8 cellular contexts compared by ENCODE assay signal in the genomic region with DNA sequence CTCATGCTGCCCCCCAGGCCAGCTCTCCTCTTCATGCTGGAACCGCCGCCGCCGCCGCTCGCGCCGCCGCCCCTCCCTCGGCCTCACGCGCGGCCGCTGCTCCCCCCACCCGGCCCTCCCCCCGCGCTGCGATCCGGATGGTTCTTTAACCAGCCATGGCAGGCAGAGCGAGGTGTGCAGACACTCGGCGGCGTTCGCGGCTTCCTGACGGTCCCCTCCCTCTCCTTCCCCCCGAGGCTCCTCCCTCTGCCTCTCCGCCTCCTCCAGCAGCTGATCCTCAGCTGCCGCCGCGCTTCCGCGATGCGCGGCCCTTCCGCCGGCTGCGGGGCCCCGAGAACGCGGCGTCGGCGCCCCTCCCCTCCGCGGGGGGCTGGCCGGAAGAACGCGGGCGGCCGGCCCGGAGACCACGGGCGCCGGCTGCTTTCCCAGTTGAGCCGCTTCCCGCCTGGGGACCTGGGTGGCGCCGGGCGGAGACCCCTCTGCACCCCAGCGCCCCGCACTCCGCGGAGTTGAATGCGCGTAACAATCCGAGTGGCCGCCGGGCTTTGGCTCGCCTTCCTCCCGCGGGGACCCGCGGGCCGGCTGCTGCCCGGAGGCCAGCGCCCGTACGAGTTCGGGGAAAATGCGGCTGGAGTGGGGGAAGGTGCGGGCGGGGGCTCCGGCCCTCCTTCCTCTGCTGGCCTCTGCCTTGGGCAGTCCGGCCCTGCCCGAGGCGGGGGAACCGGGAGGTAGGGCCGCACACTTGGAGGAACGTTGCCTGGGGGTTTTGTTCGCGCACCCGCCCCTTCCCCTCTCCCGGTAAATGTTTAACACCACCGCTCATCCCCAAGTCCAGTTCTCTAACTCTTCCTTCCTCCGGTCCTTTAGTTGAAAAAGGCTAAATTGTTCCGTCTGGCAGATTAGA. TPM values are rescaled to one million over a fixed set of nuclear protein-coding genes. Genes with fewer than 3 reads are reported as not detected.
DNase-seq lines count a peak whose midpoint lies in the region; ATAC-seq, FAIRE-seq and TF ChIP-seq lines count a peak whose summit lies in the region.

Gene DCAF5, minus strand, starts transcription at position 176 of the 904 bp plus-strand sequence. Its CDS starts 141 bp downstream, at position 35.

- peak; percentile 57 for TF ChIP-seq RAD21 in HepG2 (CRISPR knock-in tag; IDR thresholded peaks at IDR 0.05)

- peaks cover 35% of the 10 kb centered on the region for H3K79me2 ChIP-seq in HepG2 (ENCODE audit: insufficient read depth, low read length)

- H3K36me3 ChIP-seq in HepG2 (replicated peaks in 1 of 2; ENCODE audit: control insufficient read depth in 1 of 2, insufficient read depth in 2 of 2, low read length in 2 of 2): no peaks in the 10 kb centered on the region

- peak within 1 kb of the TSS; percentile 95 to 99 (median 96) for H3K4me3 ChIP-seq in HepG2 (replicated peaks in 1 of 3; ENCODE audit: insufficient read depth in 1 of 3, low read depth in 2 of 3, low read length in 3 of 3)

- FAIRE-seq in HepG2 (lab: Jason Lieb, UNC): peak; percentile 56

- peaks cover 12% of the 10 kb centered on the region for H3K27me3 Mint-ChIP-seq in dendritic cell treated with granulocyte-macrophage colony-stimulating factor and Interleukin-4, amounts not matched to agents 40 ng/mL and 50 ng/mL, for 4 days

- peak; percentile 37 to 87 (median 74) for DNase-seq in C1 segment of cervical spinal cord (lab: John Stamatoyannopoulos, UW)
- peak; percentile 79 for DNase-seq in NCI-H774 (lab: John Stamatoyannopoulos, UW)
- DNase-seq in activated CD4-positive, alpha-beta T cell treated with anti-CD3 and anti-CD28 coated beads, Interleukin-2, amount 50 U/mL, for 4 hours: peak; percentile 92 to 93
- DNase-seq in HepG2 (ENCODE audit: low spot score): peak; percentile 85
- DNase-seq in stimulated activated CD4-positive, alpha-beta T cell treated with anti-CD3 and anti-CD28 coated beads, Interleukin-2, amount 100 ng/mL, for 48 hours: peak; percentile 83 to 85

- H3K4me3 Mint-ChIP-seq in dendritic cell treated with granulocyte-macrophage colony-stimulating factor and Interleukin-4, amounts not matched to agents 40 ng/mL and 50 ng/mL, for 4 days: peak within 1 kb of the TSS; percentile 92

- intact Hi-C loops in dendritic cell treated with granulocyte-macrophage colony-stimulating factor and Interleukin-4, amounts not matched to agents 40 ng/mL and 50 ng/mL, for 4 days (cut with micrococcal nuclease): loop anchor here (2.0 to 5.0 kb wide), 2 partner anchors 39 to 176 kb away; partner anchors contain the start of gene EXD2
- intact Hi-C loops in HepG2 (cut with micrococcal nuclease; ENCODE audit: unreplicated experiment): no loop called here

- peak within 1 kb of the TSS; percentile 71 for H2AFZ ChIP-seq in HepG2 (ENCODE audit: low read length)

- peak within 1 kb of the TSS; percentile 96 for H3K27ac Mint-ChIP-seq in dendritic cell treated with granulocyte-macrophage colony-stimulating factor and Interleukin-4, amounts not matched to agents 40 ng/mL and 50 ng/mL, for 4 days

- no peaks in the 10 kb centered on the region for H4K20me1 ChIP-seq in HepG2 (ENCODE audit: insufficient read depth, low read length)

- TF ChIP-seq EP300 in HepG2 (IDR thresholded peaks at IDR 0.05; ENCODE audit: low read depth in 2 of 2, low read length in 2 of 2) (peak in 1 of 2 experiments; percentile 22; a peak in 1 of 4 replicates), HepG2 (CRISPR knock-in tag; IDR thresholded peaks at IDR 0.05; ENCODE audit: borderline replicate concordance) (no peak)

- 1% methylated on average over 38 of the region's 97 CpGs for WGBS in HepG2 (ENCODE audit: low lambda C conversion rate)

- peak within 1 kb of the TSS; percentile 90 for H3K27ac ChIP-seq in HepG2 (ENCODE audit: extremely low read length, insufficient read depth, low read length)

- H3K4me1 ChIP-seq in HepG2 (ENCODE audit: insufficient read depth, low read length): peaks cover 51% of the 10 kb centered on the region

- peak; percentile 22; the same call in 1 of the 2 replicates for TF ChIP-seq CTCF in HepG2 (CRISPR knock-in tag; IDR thresholded peaks at IDR 0.05)

- H3K9me3 ChIP-seq in HepG2 (ENCODE audit: low read length): no peaks in the 10 kb centered on the region

- H3K9me3 Mint-ChIP-seq in dendritic cell treated with granulocyte-macrophage colony-stimulating factor and Interleukin-4, amounts not matched to agents 40 ng/mL and 50 ng/mL, for 4 days: no peaks in the 10 kb centered on the region

- peaks cover 35% of the 10 kb centered on the region for H3K4me1 Mint-ChIP-seq in dendritic cell treated with granulocyte-macrophage colony-stimulating factor and Interleukin-4, amounts not matched to agents 40 ng/mL and 50 ng/mL, for 4 days (ENCODE audit: low read depth)

- in situ Hi-C loops in HepG2 (cut with HindIII; ENCODE audit: extremely low pct_ligation_motif_present, low pct_unique_long_range_greater_than_20kb): no loop called here

- H3K27me3 ChIP-seq in HepG2 (ENCODE audit: control insufficient read depth in 1 of 2, insufficient read depth in 2 of 2, low read length in 2 of 2): no peaks in the 10 kb centered on the region; a peak in 1 of 5 replicates

- ATAC-seq in GM19372 (IDR thresholded peaks at IDR 0.05; ENCODE audit: low read depth, unreplicated experiment): peak; percentile 87
- ATAC-seq in HG03558 (IDR thresholded peaks at IDR 0.05; ENCODE audit: extremely low read depth, unreplicated experiment): peak; percentile 78
- peak; percentile 84 for ATAC-seq in HepG2

- CTCF ChIA-PET in HepG2 (lab: Yijun Ruan, JAX; ENCODE audit: low intra/inter-chr PET ratio, low total read pairs): no interaction called here

- H3K36me3 Mint-ChIP-seq in dendritic cell treated with granulocyte-macrophage colony-stimulating factor and Interleukin-4, amounts not matched to agents 40 ng/mL and 50 ng/mL, for 4 days (ENCODE audit: low read depth): peaks cover 42% of the 10 kb centered on the region

- TF ChIP-seq POLR2A in HepG2 (IDR thresholded peaks at IDR 0.05; ENCODE audit: insufficient read depth in 1 of 2, low read depth in 2 of 2, low read length in 2 of 2): peak in 1 of 2 experiments; percentile 80; a peak in 3 of 4 replicates

- no TSS peak for BruUV-seq in HepG2 (replicated peaks; lab: Mats Ljungman, UMichigan)

- H3K9ac ChIP-seq in HepG2 (ENCODE audit: insufficient read depth, low read depth, low read length): peak within 1 kb of the TSS; percentile 94

- peak within 1 kb of the TSS; percentile 96 for H3K4me2 ChIP-seq in HepG2 (ENCODE audit: low read depth, low read length)

- POLR2A ChIA-PET in HepG2 (lab: Yijun Ruan, JAX): interaction anchor here (1.8 to 2.4 kb wide), 2 partner anchors 37 to 38 kb away, joined by 5 to 12 read pairs; partner anchors contain the start of gene EXD2

TF ChIP-seq in HepG2, 621 proteins besides CTCF, POLR2A, EP300 and RAD21 (continues in another document):
- TF ChIP-seq KDM6A (CRISPR knock-in tag; IDR thresholded peaks at IDR 0.05; ENCODE audit: low read depth): no peak
- no peak for TF ChIP-seq ZNF558 (CRISPR knock-in tag; IDR thresholded peaks at IDR 0.05; ENCODE audit: borderline replicate concordance)
- TF ChIP-seq ZNF350 (CRISPR knock-in tag; IDR thresholded peaks at IDR 0.05; ENCODE audit: borderline replicate concordance, low read depth): peak; percentile 19; the same call in 1 of the 2 replicates
- no peak for TF ChIP-seq PCBP1 (IDR thresholded peaks at IDR 0.05; ENCODE audit: borderline replicate concordance, low read depth, low read length)
- TF ChIP-seq ELF1 (CRISPR knock-in tag; IDR thresholded peaks at IDR 0.05): peak; percentile 79
- TF ChIP-seq KLF16 (CRISPR knock-in tag; IDR thresholded peaks at IDR 0.05): peak in 1 of 2 experiments; percentile 70; a peak in 2 of 4 replicates

RNA-seq across cellular contexts. Expression of gene DCAF5, which starts in this region (rescaled TPM):
- 11.3 and 13.4 TPM in 2 replicates for total RNA-seq in HepG2 (2016; rRNA removed; fragmentation: Illumina TruSeq; extraction: Trizol)
- 14.0 and 15.7 TPM in 2 replicates for total RNA-seq in HepG2 (2016; cell fraction: cytosol; rRNA removed; fragmentation: Illumina TruSeq; extraction: Trizol; ENCODE audit: low read depth)
- 10.5 and 13.2 TPM in 2 replicates for total RNA-seq in HepG2 (2016; cell fraction: insoluble cytoplasmic fraction; rRNA removed; fragmentation: Illumina TruSeq; extraction: Trizol)
- total RNA-seq in HepG2 (2016; cell fraction: membrane; rRNA removed; fragmentation: Illumina TruSeq; extraction: Trizol): 9.5 and 9.8 TPM in 2 replicates
- 20.7 and 25.2 TPM in 2 replicates for total RNA-seq in HepG2 (2016; cell fraction: nucleus; rRNA removed; fragmentation: Illumina TruSeq; extraction: Trizol)
- 31.6 and 35.3 TPM in 2 replicates for polyA plus RNA-seq in HepG2 (2011; rRNA removed)
- 19.2 and 21.6 TPM in 2 replicates for polyA plus RNA-seq in HepG2 (2011; cell fraction: cytosol; rRNA removed)
- polyA plus RNA-seq in HepG2 (2011; cell fraction: nucleus; rRNA removed): 106 and 114 TPM in 2 replicates
- polyA plus RNA-seq in HepG2 (2012): 17.9 and 19.9 TPM in 2 replicates
- 1.9 and 2.4 TPM in 2 replicates for polyA plus RNA-seq in HepG2 (2016; cell fraction: cytosol; fragmentation: Illumina TruSeq; extraction: Trizol; ENCODE audit: low read depth)
- 12.6 and 16.2 TPM in 2 replicates for polyA plus RNA-seq in HepG2 (2016; cell fraction: insoluble cytoplasmic fraction; fragmentation: Illumina TruSeq; extraction: Trizol; ENCODE audit: low read depth)
- polyA plus RNA-seq in HepG2 (2016; cell fraction: membrane; fragmentation: Illumina TruSeq; extraction: Trizol; ENCODE audit: low read depth): 5.8 and 7.2 TPM in 2 replicates
- polyA plus RNA-seq in HepG2 (2016; cell fraction: nucleus; fragmentation: Illumina TruSeq; extraction: Trizol; ENCODE audit: insufficient read depth, low read depth): 62.6 and 71.6 TPM in 2 replicates
- 20.3 and 28.1 TPM in 2 replicates for polyA minus RNA-seq in HepG2 (2011; rRNA and poly(A)+ RNA removed; ENCODE audit: low replicate concordance)
- 8.2 and 11.8 TPM in 2 replicates for polyA minus RNA-seq in HepG2 (2011; cell fraction: cytosol; rRNA and poly(A)+ RNA removed)
- 30.5 and 35.4 TPM in 2 replicates for polyA minus RNA-seq in HepG2 (2011; cell fraction: nucleus; rRNA and poly(A)+ RNA removed)

Comparison
In these comparisons a context has a peak if more than half of its experiments do, and no peak if none do; other contexts are left out.
1. Peak in every context shown above with its lines: DNase-seq, ATAC-seq, H3K4me3 ChIP-seq and H3K27ac ChIP-seq.